Comparison of ENCODE assay signal across 24 cellular contexts in the genomic region with DNA sequence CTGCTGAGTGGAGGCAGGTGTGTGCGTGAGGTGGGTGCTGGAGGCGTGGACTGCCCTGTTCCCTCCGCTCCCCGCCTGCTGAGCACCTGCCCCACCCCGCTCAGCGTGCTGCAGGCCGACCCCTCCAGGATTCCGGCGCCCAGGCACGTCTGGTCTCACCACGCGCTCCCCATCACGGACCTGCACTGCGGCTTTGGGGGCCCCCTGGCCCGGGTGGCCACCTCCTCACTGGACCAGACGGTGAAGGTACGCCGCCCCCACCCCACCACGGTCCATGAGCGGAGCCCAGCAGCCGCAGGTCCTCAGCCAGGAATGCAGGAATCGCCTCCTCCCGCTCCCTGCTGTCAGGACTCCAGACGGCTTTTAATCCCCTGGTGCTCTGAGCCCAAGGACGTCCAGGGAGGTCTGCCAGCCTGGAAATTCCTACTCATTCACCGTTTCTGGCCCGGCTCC. TPM values are rescaled to one million over a fixed set of nuclear protein-coding genes. Genes with fewer than 3 reads are reported as not detected.
"Had no signal": no experiment of that assay in that cellular context is flagged by ENCODE, and none has a peak within 500 bp of the region (broad histone marks: within the 10 kb centered on the region; RNA-seq: fewer than 3 reads in every experiment).

No MANE protein-coding gene starts in this region.

- H3K27ac ChIP-seq: epithelial cell of prostate, foreskin keratinocyte, left ventricle myocardium inferior, prostate gland, right lobe of liver had no signal

- H3K9me2 ChIP-seq: SK-N-SH had no signal

- H3K4me1 ChIP-seq: foreskin keratinocyte, prostate gland had no signal

- DNase-seq: activated CD4-positive, alpha-beta T cell treated with anti-CD3 and anti-CD28 coated beads for 48 hours; activated CD4-positive, CD25-positive, alpha-beta regulatory T cell; activated CD8-positive, alpha-beta T cell treated with anti-CD3 and anti-CD28 coated beads for 36 hours; activated naive CD4-positive, alpha-beta T cell; activated T-cell treated with anti-CD3 and anti-CD28 coated beads, Interleukin-2, amount 50 U/mL, for 1 hour; foreskin keratinocyte; left ventricle myocardium inferior; mammary epithelial cell; SK-N-SH; small intestine; stimulated activated CD4-positive, alpha-beta T cell treated with anti-CD3 and anti-CD28 coated beads, Interleukin-15, amount 100 ng/mL, for 24 hours; stimulated activated CD4-positive, alpha-beta T cell treated with anti-CD3 and anti-CD28 coated beads, Interleukin-4, amount 100 ng/mL, for 24 hours had no signal

- H3K4me3 Mint-ChIP-seq: activated CD8-positive, alpha-beta T cell treated with anti-CD3 and anti-CD28 coated beads for 36 hours; activated T-helper 17 cell treated with anti-CD3 and anti-CD28 coated beads, Interleukin-2, amount 50 U/mL, for 72 hours; stimulated activated effector memory CD8-positive, alpha-beta T cell treated with anti-CD3 and anti-CD28 coated beads, Interleukin-12 subunit alpha, Interleukin-12 subunit beta, amount 100 ng/mL, for 72 hours had no signal

- H3K4me2 ChIP-seq: SK-N-SH had no signal

- H3K9me3 Mint-ChIP-seq: activated CD8-positive, alpha-beta T cell treated with anti-CD3 and anti-CD28 coated beads for 36 hours; activated T-helper 17 cell treated with anti-CD3 and anti-CD28 coated beads, Interleukin-2, amount 50 U/mL, for 72 hours; stimulated activated effector memory CD8-positive, alpha-beta T cell treated with anti-CD3 and anti-CD28 coated beads, Interleukin-12 subunit alpha, Interleukin-12 subunit beta, amount 100 ng/mL, for 72 hours had no signal

- H3K4me1 Mint-ChIP-seq: activated T-helper 17 cell treated with anti-CD3 and anti-CD28 coated beads, Interleukin-2, amount 50 U/mL, for 72 hours had no signal

- H3K9me3 ChIP-seq: left ventricle myocardium inferior, prostate gland, right lobe of liver, SK-N-SH had no signal

- H3K27ac Mint-ChIP-seq: activated CD8-positive, alpha-beta T cell treated with anti-CD3 and anti-CD28 coated beads for 36 hours; activated T-helper 17 cell treated with anti-CD3 and anti-CD28 coated beads, Interleukin-2, amount 50 U/mL, for 72 hours; stimulated activated effector memory CD8-positive, alpha-beta T cell treated with anti-CD3 and anti-CD28 coated beads, Interleukin-12 subunit alpha, Interleukin-12 subunit beta, amount 100 ng/mL, for 72 hours had no signal

- H3K27me3 Mint-ChIP-seq: activated CD8-positive, alpha-beta T cell treated with anti-CD3 and anti-CD28 coated beads for 36 hours; activated T-helper 17 cell treated with anti-CD3 and anti-CD28 coated beads, Interleukin-2, amount 50 U/mL, for 72 hours had no signal

- H3K4me3 ChIP-seq: left ventricle myocardium inferior, prostate gland, right lobe of liver had no signal

- ATAC-seq: activated CD8-positive, alpha-beta T cell treated with anti-CD3 and anti-CD28 coated beads for 36 hours; activated T-helper 17 cell treated with anti-CD3 and anti-CD28 coated beads, Interleukin-2, amount 50 U/mL, for 72 hours; foreskin keratinocyte; right lobe of liver; stimulated activated effector memory CD8-positive, alpha-beta T cell treated with anti-CD3 and anti-CD28 coated beads, Interleukin-12 subunit alpha, Interleukin-12 subunit beta, amount 100 ng/mL, for 72 hours had no signal

RNA-seq across cellular contexts. Expression of gene GRIN3B, which starts 10.1 kb away (rescaled TPM):
- total RNA-seq: left ventricle myocardium inferior, osteoblast, ureter had no signal

RNA-seq across cellular contexts. Expression of gene RNU6-2, which starts 31.2 kb away (rescaled TPM):
- total RNA-seq: activated CD8-positive, alpha-beta T cell treated with anti-CD3 and anti-CD28 coated beads for 36 hours; activated T-helper 17 cell treated with anti-CD3 and anti-CD28 coated beads, Interleukin-2, amount 50 U/mL, for 72 hours; astrocyte; dermis microvascular lymphatic vessel endothelial cell; fibroblast of lung; foreskin keratinocyte; kidney epithelial cell; left ventricle myocardium inferior; mammary epithelial cell; mononuclear cell; osteoblast; prostate gland; right lobe of liver; ureter had no signal
